In the genomic region with DNA sequence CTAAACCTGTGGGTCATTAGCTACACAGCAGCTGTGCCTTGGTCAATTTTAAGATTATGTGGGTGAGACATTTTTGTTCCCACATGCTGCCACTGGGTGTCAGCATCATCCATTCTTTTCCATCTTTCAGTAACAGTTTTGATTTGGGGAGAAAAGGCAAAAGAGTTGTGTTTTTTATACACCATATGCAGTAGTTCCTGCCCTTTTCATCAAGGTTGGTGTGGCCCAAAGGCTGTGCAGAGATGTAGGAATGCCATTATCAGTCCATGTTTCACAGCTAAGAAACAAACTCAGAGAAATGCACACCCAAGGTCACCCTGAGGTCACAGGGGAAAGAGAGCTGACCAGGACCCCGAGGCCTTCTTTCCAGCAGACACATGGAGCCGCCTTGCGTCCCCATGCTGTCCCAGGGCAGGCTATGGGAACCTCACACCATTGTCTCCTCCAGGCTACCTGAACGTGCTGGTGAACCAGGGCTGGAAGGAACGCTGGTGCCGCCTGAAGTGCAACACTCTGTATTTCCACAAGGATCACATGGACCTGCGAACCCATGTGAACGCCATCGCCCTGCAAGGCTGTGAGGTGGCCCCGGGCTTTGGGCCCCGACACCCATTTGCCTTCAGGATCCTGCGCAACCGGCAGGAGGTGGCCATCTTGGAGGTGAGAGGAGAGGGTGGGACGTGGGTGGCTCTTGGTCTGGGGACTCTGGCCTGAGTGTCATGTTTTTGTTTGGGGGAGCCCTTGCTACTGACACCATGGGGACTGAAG, we compare ENCODE assay signal across 8 cellular contexts. TPM values are rescaled to one million over a fixed set of nuclear protein-coding genes. Genes with fewer than 3 reads are reported as not detected.
A peak's percentile ranks its signal among the peaks of the same experiment; 100 is the strongest.
DNase-seq lines count a peak whose midpoint lies in the region; ATAC-seq and TF ChIP-seq lines count a peak whose summit lies in the region.

No MANE protein-coding gene starts in this region.

- H3K9me3 ChIP-seq in adrenal gland (replicated peaks in 1 of 3) (no peaks in the 10 kb centered on the region), stomach (no peaks in the 10 kb centered on the region)

- H3K9me3 Mint-ChIP-seq in immature natural killer cell = no peaks in the 10 kb centered on the region

- ATAC-seq in HG03159 (IDR thresholded peaks at IDR 0.05; ENCODE audit: unreplicated experiment) = peak; percentile 72
- ATAC-seq in HG03025 (IDR thresholded peaks at IDR 0.05; ENCODE audit: low FRiP score, unreplicated experiment) = no peak

- intact Hi-C loops in adrenal gland (cut with DNase I) (loop anchor here (5.0 kb wide), 1 partner anchor 50 kb away; no protein-coding TSS in a partner anchor), stomach (cut with DNase I; ENCODE audit: low total_unique reads) (no loop called here)

- H3K36me3 ChIP-seq in adrenal gland (replicated peaks in 1 of 2) (no peaks in the 10 kb centered on the region), stomach (peaks cover 0 to 3% (median 0%) of the 10 kb centered on the region in 4 donors)

- H3K36me3 Mint-ChIP-seq in immature natural killer cell = no peaks in the 10 kb centered on the region

- H3K27me3 Mint-ChIP-seq in immature natural killer cell (ENCODE audit: low read depth in 3 of 3) = peaks cover 0 to 3% (median 1%) of the 10 kb centered on the region in 3 donors

- no peak overlapping the region for H3K4me3 Mint-ChIP-seq in immature natural killer cell

- H3K27me3 ChIP-seq in adrenal gland (no peaks in the 10 kb centered on the region), stomach (no peaks in the 10 kb centered on the region)

- no peaks in the 10 kb centered on the region for H3K4me1 Mint-ChIP-seq in immature natural killer cell

- no peak overlapping the region for H3K27ac Mint-ChIP-seq in immature natural killer cell

- TF ChIP-seq EP300 in stomach (IDR thresholded peaks at IDR 0.05) = no peak

- peak; percentile 68 for TF ChIP-seq CTCF in AG09319 (IDR thresholded peaks at IDR 0.05; ENCODE audit: low read depth, low read length)
- peak; percentile 79 for TF ChIP-seq CTCF in GM10266 (IDR thresholded peaks at IDR 0.05; ENCODE audit: control insufficient read depth, insufficient read depth, low read depth, missing control alignments)
- TF ChIP-seq CTCF in adrenal gland (IDR thresholded peaks at IDR 0.05) = peak; percentile 53 to 79 (median 73)
- TF ChIP-seq CTCF in stomach (IDR thresholded peaks at IDR 0.05) = peak in 5 of 7 experiments; percentile 60 to 68 (median 67)

- 75 to 84% (median 79%) methylated on average over 9 to 14 of the region's 14 CpGs for WGBS in adrenal gland, 4 donors
- WGBS in stomach, 5 donors = 77 to 87% (median 81%) methylated on average over 14 of the region's 14 CpGs

- DNase-seq in AG09319 (ENCODE audit: extremely low read depth, low read depth) (peak; percentile 29), GM10266 (ENCODE audit: extremely low spot score) (peak; percentile 48), NOMO-1 treated with dmso at 0.1 percent for 144 hours (lab: John Stamatoyannopoulos, UW; ENCODE audit: unreplicated experiment) (peak; percentile 16), adrenal gland (peak in 5 of 7 donors; percentile 20 to 66 (median 40)), immature natural killer cell (peak; percentile 34 to 44 (median 38)), stomach (peak; percentile 34)

- H3K4me1 ChIP-seq in adrenal gland (replicated peaks in 1 of 2) (peaks cover 3 to 15% of the 10 kb centered on the region in 2 donors), stomach (peaks cover 10 to 21% (median 13%) of the 10 kb centered on the region in 4 donors)

- H3K27ac ChIP-seq in adrenal gland (no peak overlapping the region), stomach (no peak overlapping the region)

- H3K4me3 ChIP-seq in adrenal gland (no peak overlapping the region), stomach (no peak overlapping the region)

- no peak for TF ChIP-seq POLR2A in adrenal gland (IDR thresholded peaks at IDR 0.05)
- TF ChIP-seq POLR2A in stomach (IDR thresholded peaks at IDR 0.05) = no peak

RNA-seq across cellular contexts. Expression of a gene that starts 27.8 kb away (rescaled TPM):
- total RNA-seq in adrenal gland (10 to 100 TPM in 6 of 8 donors, 1 to 10 TPM in 2; 7.5 to 17.4 (median 13.0) TPM), stomach (10 to 100 TPM in 3 of 5 donors, 1 to 10 TPM in 2; 1.4 to 19.1 (median 13.8) TPM)
- polyA plus RNA-seq in adrenal gland (1 to 10 TPM; 3.9 to 9.0 (median 7.6) TPM), immature natural killer cell (1 to 10 TPM in 2 of 3 donors, under 1 TPM in 1; 0.88 to 4.5 (median 2.6) TPM), stomach (1 to 10 TPM; 4.7 to 5.3 (median 5.2) TPM)

RNA-seq across cellular contexts. Expression of a gene that starts 40.4 kb away (rescaled TPM):
- total RNA-seq in adrenal gland = 10 to 100 TPM in 1 of 8 donors, 1 to 10 TPM in 7; 4.7 to 15.9 (median 7.8) TPM
- 10 to 100 TPM; 12.3 to 15.4 (median 15.0) TPM for polyA plus RNA-seq in adrenal gland
- 1 to 10 TPM; 3.7 to 8.7 (median 6.8) TPM for polyA plus RNA-seq in immature natural killer cell
- 10 to 100 TPM in 1 of 5 donors, 1 to 10 TPM in 3, not detected in 1; 3.0 to 13.4 (median 4.3) TPM for total RNA-seq in stomach
- polyA plus RNA-seq in stomach = 1 to 10 TPM; 2.1 to 5.2 (median 2.3) TPM

RNA-seq across cellular contexts. Expression of a gene that starts 45.8 kb away (rescaled TPM):
- total RNA-seq in adrenal gland (10 to 100 TPM in 3 of 8 donors, 1 to 10 TPM in 5; 6.2 to 13.4 (median 9.7) TPM), stomach (10 to 100 TPM in 3 of 5 donors, 1 to 10 TPM in 1, under 1 TPM in 1; 0.29 to 66.5 (median 14.0) TPM)
- polyA plus RNA-seq in adrenal gland (10 to 100 TPM in 1 of 3 donors, 1 to 10 TPM in 2; 4.3 to 13.4 (median 5.2) TPM), immature natural killer cell (under 1 TPM in 2 of 3 donors, not detected in 1; 0.28 to 0.83 TPM), stomach (1 to 10 TPM; 1.5 to 2.7 (median 1.8) TPM)
